ENCODE assay signal across 11 cellular contexts in genomic region chr1:218459450-218459849, GRCh38.
DNase-seq lines count a peak whose midpoint lies in the region; ATAC-seq and TF ChIP-seq lines count a peak whose summit lies in the region.
"Had no signal": no experiment of that assay in that cellular context is flagged by ENCODE, and none has a peak within 500 bp of the region (broad histone marks: within the 10 kb centered on the region; RNA-seq: fewer than 3 reads in every experiment).

No MANE protein-coding gene starts in this region.

- CTCF ChIA-PET in RWPE1 (lab: Yijun Ruan, JAX), result no interaction called here

- no peak overlapping the region for H3K4me3 Mint-ChIP-seq in endodermal cell
- no peak overlapping the region for H3K4me3 Mint-ChIP-seq in activated naive CD8-positive, alpha-beta T cell treated with anti-CD3 and anti-CD28 coated beads, Interleukin-2, amount 50 U/mL, for 24 hours
- H3K4me3 Mint-ChIP-seq: activated CD8-positive, alpha-beta T cell treated with anti-CD3 and anti-CD28 coated beads, Interleukin-2, amount 10 ng/mL, durations not matched to agents 7 days and 5 days; stimulated activated effector memory CD8-positive, alpha-beta T cell treated with anti-CD3 and anti-CD28 coated beads, Interleukin-12 subunit alpha, Interleukin-12 subunit beta, amount 100 ng/mL, for 72 hours had no signal

- H3K27ac ChIP-seq in RWPE1 (peak overlapping the region; percentile 75), endodermal cell (ENCODE audit: low read depth, low read length) (peak overlapping the region; percentile 94), muscle layer of duodenum (ENCODE audit: low read length) (peak overlapping the region; percentile 73), upper lobe of right lung (peak overlapping the region; percentile 72)

- intact Hi-C loops in upper lobe of right lung (cut with DNase I), result no loop called here

- no peaks in the 10 kb centered on the region for H3K27me3 Mint-ChIP-seq in endodermal cell (ENCODE audit: insufficient read depth)
- H3K27me3 Mint-ChIP-seq in activated naive CD8-positive, alpha-beta T cell treated with anti-CD3 and anti-CD28 coated beads, Interleukin-2, amount 50 U/mL, for 24 hours, result no peaks in the 10 kb centered on the region

- POLR2A ChIA-PET in RWPE1 (lab: Yijun Ruan, JAX; ENCODE audit: low non-redundant PET), result no interaction called here

- H3K36me3 ChIP-seq in endodermal cell (ENCODE audit: control insufficient read depth, insufficient read depth, low read length) (no peaks in the 10 kb centered on the region), muscle layer of duodenum (ENCODE audit: control insufficient read depth in 1 of 2, insufficient read depth in 2 of 2, low read length in 2 of 2) (no peaks in the 10 kb centered on the region), upper lobe of right lung (no peaks in the 10 kb centered on the region)
- H3K36me3 ChIP-seq: spleen had no signal

- TF ChIP-seq CTCF in RWPE1 (conservative IDR thresholded peaks at IDR 0.05; ENCODE audit: low read depth) (no peak), endodermal cell (conservative IDR thresholded peaks at IDR 0.05) (no peak), upper lobe of right lung (IDR thresholded peaks at IDR 0.05) (no peak)

- peak overlapping the region; percentile 45 for H3K27ac Mint-ChIP-seq in endodermal cell
- H3K27ac Mint-ChIP-seq in activated naive CD8-positive, alpha-beta T cell treated with anti-CD3 and anti-CD28 coated beads, Interleukin-2, amount 50 U/mL, for 24 hours, result no peak overlapping the region
- H3K27ac Mint-ChIP-seq: activated CD8-positive, alpha-beta T cell treated with anti-CD3 and anti-CD28 coated beads, Interleukin-2, amount 10 ng/mL, durations not matched to agents 7 days and 5 days; stimulated activated effector memory CD8-positive, alpha-beta T cell treated with anti-CD3 and anti-CD28 coated beads, Interleukin-12 subunit alpha, Interleukin-12 subunit beta, amount 100 ng/mL, for 72 hours had no signal

- H3K9me3 Mint-ChIP-seq in endodermal cell, result no peaks in the 10 kb centered on the region
- H3K9me3 Mint-ChIP-seq in activated naive CD8-positive, alpha-beta T cell treated with anti-CD3 and anti-CD28 coated beads, Interleukin-2, amount 50 U/mL, for 24 hours, result no peaks in the 10 kb centered on the region
- H3K9me3 Mint-ChIP-seq: stimulated activated effector memory CD8-positive, alpha-beta T cell treated with anti-CD3 and anti-CD28 coated beads, Interleukin-12 subunit alpha, Interleukin-12 subunit beta, amount 100 ng/mL, for 72 hours had no signal

- H3K27me3 ChIP-seq in endodermal cell (ENCODE audit: control insufficient read depth, insufficient read depth, low read length, poor library complexity, severe bottlenecking) (no peaks in the 10 kb centered on the region), muscle layer of duodenum (ENCODE audit: low read depth, low read length) (no peaks in the 10 kb centered on the region), upper lobe of right lung (no peaks in the 10 kb centered on the region)
- H3K27me3 ChIP-seq: spleen had no signal

- H3K9me3 ChIP-seq in endodermal cell (ENCODE audit: control insufficient read depth, low read length) (no peaks in the 10 kb centered on the region), muscle layer of duodenum (ENCODE audit: control insufficient read depth in 1 of 2, low read length in 2 of 2) (no peaks in the 10 kb centered on the region), upper lobe of right lung (no peaks in the 10 kb centered on the region)
- H3K9me3 ChIP-seq: spleen had no signal

- H3K4me1 Mint-ChIP-seq in endodermal cell, result peaks cover 20% of the 10 kb centered on the region
- no peaks in the 10 kb centered on the region for H3K4me1 Mint-ChIP-seq in activated naive CD8-positive, alpha-beta T cell treated with anti-CD3 and anti-CD28 coated beads, Interleukin-2, amount 50 U/mL, for 24 hours
- H3K4me1 Mint-ChIP-seq: stimulated activated effector memory CD8-positive, alpha-beta T cell treated with anti-CD3 and anti-CD28 coated beads, Interleukin-12 subunit alpha, Interleukin-12 subunit beta, amount 100 ng/mL, for 72 hours had no signal

- H3K4me1 ChIP-seq in endodermal cell (ENCODE audit: control insufficient read depth, insufficient read depth, low read length) (peaks cover 5% of the 10 kb centered on the region), muscle layer of duodenum (ENCODE audit: control insufficient read depth in 1 of 2, insufficient read depth in 2 of 2, low read length in 2 of 2) (peaks cover 18 to 26% of the 10 kb centered on the region in 2 donors), upper lobe of right lung (peaks cover 18% of the 10 kb centered on the region)

- H3K9ac ChIP-seq in endodermal cell (ENCODE audit: extremely low read depth, low read length, poor library complexity, severe bottlenecking), result no peak overlapping the region

- ATAC-seq in upper lobe of right lung, result peak; percentile 58
- no peak for ATAC-seq in activated naive CD8-positive, alpha-beta T cell treated with anti-CD3 and anti-CD28 coated beads, Interleukin-2, amount 50 U/mL, for 24 hours
- no peak for ATAC-seq in GM19351 (IDR thresholded peaks at IDR 0.05; ENCODE audit: unreplicated experiment)
- ATAC-seq: activated CD8-positive, alpha-beta T cell treated with anti-CD3 and anti-CD28 coated beads, Interleukin-2, amount 10 ng/mL, durations not matched to agents 7 days and 5 days; stimulated activated effector memory CD8-positive, alpha-beta T cell treated with anti-CD3 and anti-CD28 coated beads, Interleukin-12 subunit alpha, Interleukin-12 subunit beta, amount 100 ng/mL, for 72 hours had no signal

- 87 to 92% methylated on average over 2 to 8 of the region's 8 CpGs for WGBS in endodermal cell (ENCODE audit: insufficient coverage in 1 of 2, insufficient read length in 1 of 2), 2 experiments

- H3K4me3 ChIP-seq in endodermal cell (ENCODE audit: low read length) (no peak overlapping the region), muscle layer of duodenum (ENCODE audit: low read depth in 1 of 2, low read length in 2 of 2) (peak overlapping the region in 1 of 2 donors; percentile 16), upper lobe of right lung (no peak overlapping the region)
- H3K4me3 ChIP-seq: spleen had no signal

- no peaks in the 10 kb centered on the region for H3K36me3 Mint-ChIP-seq in endodermal cell (ENCODE audit: low read depth)
- H3K36me3 Mint-ChIP-seq in activated naive CD8-positive, alpha-beta T cell treated with anti-CD3 and anti-CD28 coated beads, Interleukin-2, amount 50 U/mL, for 24 hours (ENCODE audit: low read depth), result no peaks in the 10 kb centered on the region
- H3K36me3 Mint-ChIP-seq: stimulated activated effector memory CD8-positive, alpha-beta T cell treated with anti-CD3 and anti-CD28 coated beads, Interleukin-12 subunit alpha, Interleukin-12 subunit beta, amount 100 ng/mL, for 72 hours had no signal

- no peak for DNase-seq in RWPE1 (ENCODE audit: low spot score)
- no peak for DNase-seq in endodermal cell
- no peak for DNase-seq in upper lobe of right lung
- DNase-seq in NCI-H2196 (lab: John Stamatoyannopoulos, UW; ENCODE audit: unreplicated experiment), result no peak
- DNase-seq in activated naive CD8-positive, alpha-beta T cell treated with anti-CD3 and anti-CD28 coated beads, Interleukin-2, amount 50 U/mL, for 24 hours, result no peak
- DNase-seq: activated CD8-positive, alpha-beta T cell treated with anti-CD3 and anti-CD28 coated beads, Interleukin-2, amount 10 ng/mL, durations not matched to agents 7 days and 5 days; DND-41; spleen had no signal
